In the genomic region with DNA sequence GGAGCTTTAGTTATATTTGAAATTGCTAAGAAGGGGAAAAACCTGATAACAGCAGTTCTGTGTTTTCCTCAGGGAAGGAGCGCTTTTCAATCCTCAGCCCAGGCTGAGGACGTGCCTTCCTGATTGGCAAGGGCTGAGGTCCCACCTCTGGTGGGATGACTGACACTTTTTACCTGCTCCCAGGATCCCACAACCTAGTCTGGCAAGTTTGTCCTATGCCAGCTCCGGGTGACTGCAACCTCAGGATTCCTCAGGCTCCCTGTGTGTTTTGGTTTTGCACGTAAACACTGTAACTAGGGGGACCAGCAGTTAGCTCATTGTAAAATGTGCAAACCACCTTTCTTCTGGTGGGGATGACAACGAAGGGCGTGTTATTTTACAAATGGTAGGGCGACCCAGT, we compare ENCODE assay signal across 15 cellular contexts. TPM values are rescaled to one million over a fixed set of nuclear protein-coding genes. Genes with fewer than 3 reads are reported as not detected.
DNase-seq lines count a peak whose midpoint lies in the region; ATAC-seq and TF ChIP-seq lines count a peak whose summit lies in the region.
"Had no signal": no experiment of that assay in that cellular context is flagged by ENCODE, and none has a peak within 500 bp of the region (broad histone marks: within the 10 kb centered on the region; RNA-seq: fewer than 3 reads in every experiment).

No MANE protein-coding gene starts in this region.

- peak; percentile 56; the same call in 1 of the 2 replicates for ATAC-seq in Panc1
- no peak for ATAC-seq in GM19467 (IDR thresholded peaks at IDR 0.05; ENCODE audit: unreplicated experiment)
- ATAC-seq: effector memory CD8-positive, alpha-beta T cell had no signal

- POLR2A ChIA-PET in Panc1 (lab: Charles Lee) = interaction anchor here (0.6 kb wide), 1 partner anchor 48 kb away, joined by 5 read pairs; no protein-coding TSS in a partner anchor

- no peak overlapping the region for H3K14ac ChIP-seq in neuronal stem cell (ENCODE audit: low read length)

- WGBS in hepatocyte (ENCODE audit: low lambda C conversion rate, missing lambda C conversion rate) = 24% methylated on average over 7 of the region's 7 CpGs
- WGBS in thyroid gland, 2 donors = 20 to 36% methylated on average over 7 of the region's 7 CpGs
- no CpG with 5 or more reads among the region's 7 CpGs for WGBS in neuronal stem cell (ENCODE audit: extremely low coverage in 2 of 2, insufficient read length in 2 of 2, insufficient replicate concordance in 1 of 2), 2 donors

- no peak overlapping the region for H2AK5ac ChIP-seq in neuronal stem cell (ENCODE audit: low read depth, low read length)

- no peak overlapping the region for H3K4me3 ChIP-seq in Panc1 (ENCODE audit: low read depth in 2 of 2, low read length in 2 of 2)
- no peak overlapping the region for H3K4me3 ChIP-seq in hepatocyte
- H3K4me3 ChIP-seq in thyroid gland (replicated peaks in 1 of 3) = no peak overlapping the region
- no peak overlapping the region for H3K4me3 ChIP-seq in neuronal stem cell (ENCODE audit: low read length in 2 of 2)
- H3K4me3 ChIP-seq: adrenal gland, thoracic aorta had no signal

- H4K8ac ChIP-seq in neuronal stem cell (ENCODE audit: low read depth, low read length) = no peak overlapping the region

- H2BK120ac ChIP-seq in neuronal stem cell (ENCODE audit: low read depth, low read length) = no peak overlapping the region

- H3K9me3 ChIP-seq in Panc1 (ENCODE audit: control insufficient read depth, insufficient read depth, low read depth, low read length) (no peaks in the 10 kb centered on the region), hepatocyte (ENCODE audit: low read depth) (no peaks in the 10 kb centered on the region), thyroid gland (no peaks in the 10 kb centered on the region), neuronal stem cell (replicated peaks in 1 of 2; ENCODE audit: control insufficient read depth in 2 of 2, insufficient read depth in 1 of 2, low read depth in 1 of 2, low read length in 2 of 2) (no peaks in the 10 kb centered on the region)
- H3K9me3 ChIP-seq: adrenal gland, thoracic aorta had no signal

- no peak overlapping the region for H2AFZ ChIP-seq in hepatocyte
- no peak overlapping the region for H2AFZ ChIP-seq in neuronal stem cell (ENCODE audit: low read length)

- no peak overlapping the region for H3K23ac ChIP-seq in neuronal stem cell (ENCODE audit: low read depth, low read length, poor library complexity)

- H3K36me3 ChIP-seq in Panc1 (ENCODE audit: control insufficient read depth, insufficient read depth, low read length) (no peaks in the 10 kb centered on the region), hepatocyte (replicated peaks; ENCODE audit: insufficient read depth, low read depth) (no peaks in the 10 kb centered on the region), thyroid gland (no peaks in the 10 kb centered on the region), neuronal stem cell (replicated peaks in 1 of 2; ENCODE audit: control insufficient read depth in 2 of 2, insufficient read depth in 2 of 2, low read length in 2 of 2) (no peaks in the 10 kb centered on the region)
- H3K36me3 ChIP-seq: adrenal gland, thoracic aorta had no signal

- H3K9me2 ChIP-seq in hepatocyte (replicated peaks; ENCODE audit: insufficient read depth) = no peaks in the 10 kb centered on the region

- H3K4me1 ChIP-seq in Panc1 (ENCODE audit: control insufficient read depth, insufficient read depth, low read length) (no peaks in the 10 kb centered on the region), hepatocyte (ENCODE audit: insufficient read depth) (no peaks in the 10 kb centered on the region), thyroid gland (no peaks in the 10 kb centered on the region), neuronal stem cell (ENCODE audit: control insufficient read depth in 2 of 2, insufficient read depth in 1 of 2, low read depth in 1 of 2, low read length in 2 of 2) (peaks cover 4 to 6% of the 10 kb centered on the region in 2 donors)
- H3K4me1 ChIP-seq: adrenal gland had no signal

- H3K79me2 ChIP-seq in hepatocyte = no peaks in the 10 kb centered on the region

- no peak overlapping the region for H3K4me2 ChIP-seq in hepatocyte
- no peak overlapping the region for H3K4me2 ChIP-seq in neuronal stem cell (ENCODE audit: insufficient read depth, low read length, poor library complexity, severe bottlenecking)

- H3K27ac ChIP-seq in Panc1 (ENCODE audit: low read length) = no peak overlapping the region; the same call in 1 of the 2 replicates
- H3K27ac ChIP-seq in hepatocyte = no peak overlapping the region
- H3K27ac ChIP-seq in thyroid gland = no peak overlapping the region
- no peak overlapping the region for H3K27ac ChIP-seq in neuronal stem cell (replicated peaks; ENCODE audit: low read length)
- H3K27ac ChIP-seq: adrenal gland, thoracic aorta had no signal

- no peak for TF ChIP-seq POLR2A in thyroid gland (IDR thresholded peaks at IDR 0.05)

- CTCF ChIA-PET in Panc1 (lab: Charles Lee) = no interaction called here

- TF ChIP-seq CTCF in Panc1 (IDR thresholded peaks at IDR 0.05) (no peak), hepatocyte (IDR thresholded peaks at IDR 0.05; ENCODE audit: poor library complexity) (no peak), thyroid gland (IDR thresholded peaks at IDR 0.05) (no peak)

- intact Hi-C loops in Panc1 (cut with micrococcal nuclease; ENCODE audit: unreplicated experiment) = no loop called here
- intact Hi-C loops in thyroid gland (cut with DNase I) = no loop called here

- H3K18ac ChIP-seq in neuronal stem cell (ENCODE audit: low read length) = no peak overlapping the region

- no peak overlapping the region for H2BK15ac ChIP-seq in neuronal stem cell (ENCODE audit: low read length)

- H4K20me1 ChIP-seq in hepatocyte (ENCODE audit: insufficient read depth, poor library complexity, severe bottlenecking) = no peaks in the 10 kb centered on the region

- in situ Hi-C loops in Panc1 (cut with HindIII; ENCODE audit: low pct_unique_long_range_greater_than_20kb, low sequenced_read_pairs) = no loop called here

- no peak overlapping the region for H3K9ac ChIP-seq in neuronal stem cell (ENCODE audit: low read depth, low read length, poor library complexity)

- H3K79me1 ChIP-seq in neuronal stem cell (ENCODE audit: low read depth, low read length) = no peaks in the 10 kb centered on the region

- no peak overlapping the region for H2BK5ac ChIP-seq in neuronal stem cell (ENCODE audit: low read length)

- no peak overlapping the region for H2BK12ac ChIP-seq in neuronal stem cell (ENCODE audit: low read length)

- H4K91ac ChIP-seq in neuronal stem cell (ENCODE audit: low read depth, low read length, poor library complexity) = no peak overlapping the region

- no peaks in the 10 kb centered on the region for H3K27me3 ChIP-seq in Panc1 (ENCODE audit: control insufficient read depth, insufficient read depth, low read length)
- H3K27me3 ChIP-seq in hepatocyte = no peaks in the 10 kb centered on the region
- H3K27me3 ChIP-seq in thyroid gland = no peaks in the 10 kb centered on the region
- no peaks in the 10 kb centered on the region for H3K27me3 ChIP-seq in neuronal stem cell (ENCODE audit: control insufficient read depth in 3 of 3, insufficient read depth in 3 of 3, low read depth in 1 of 3, low read length in 3 of 3)

- DNase-seq in NCI-H2171 treated with DMSO at 0.1 percent for 48 hours (lab: John Stamatoyannopoulos, UW) (peak; percentile 18), NCI-H2171 (lab: John Stamatoyannopoulos, UW) (no peak), Panc1 (ENCODE audit: low read depth, low spot score) (no peak), hepatocyte (ENCODE audit: low spot score) (peak; percentile 61), thyroid gland (peak; percentile 6 to 18), neuronal stem cell (ENCODE audit: low spot score) (no peak)
- no peak for DNase-seq in activated T-cell treated with anti-CD3 and anti-CD28 coated beads, Interleukin-2, amount 50 U/mL, for 48 hours
- DNase-seq: ACHN; activated B cell treated with CpG ODN at 0.5 μM for 24 hours; effector memory CD8-positive, alpha-beta T cell; NCI-H1417 treated with DMSO at 0.1 percent for 48 hours had no signal

- no TSS peak for BruUV-seq in Panc1 (replicated peaks; lab: Mats Ljungman, UMichigan)

- H3K4ac ChIP-seq in neuronal stem cell (ENCODE audit: low read length) = no peak overlapping the region

RNA-seq across cellular contexts. Expression of gene MARCHF10, which starts 7.5 kb away (rescaled TPM):
- total RNA-seq in Panc1 (2021; ENCODE audit: unreplicated experiment) (0.39 TPM), hepatocyte (not detected in 2 replicates), thyroid gland (under 1 TPM in 2 of 4 donors, not detected in 2; 0.29 to 0.81 TPM)
- 0.91 TPM for polyA plus RNA-seq in Panc1 (2012; ENCODE audit: insufficient read length)
- polyA plus RNA-seq in hepatocyte = 0.81 TPM in 1 of 2 replicates, not detected in the other
- 2.1 TPM for polyA plus RNA-seq in neuronal stem cell (2013, experiment 1 of 2)
- 1.6 TPM for polyA plus RNA-seq in neuronal stem cell (2013, experiment 2 of 2)
- total RNA-seq: activated B cell treated with CpG ODN at 0.5 μM for 24 hours, adrenal gland, G401, thoracic aorta had no signal

Comparison
In these comparisons a context has a peak if more than half of its experiments do, and no peak if none do; other contexts are left out.
1. DNase-seq: peak in NCI-H2171 treated with DMSO at 0.1 percent for 48 hours (single experiment), hepatocyte (single experiment) and thyroid gland (2 of 2); none in NCI-H2171 (single experiment), Panc1 (single experiment), neuronal stem cell (single experiment) and activated T-cell treated with anti-CD3 and anti-CD28 coated beads, Interleukin-2, amount 50 U/mL, for 48 hours (0 of 2).